1 cellular context compared by ENCODE assay signal in genomic region chr6:4018194-4019111, GRCh38.
TF ChIP-seq lines count a peak whose summit lies in the region.

No MANE protein-coding gene starts in this region.

TF ChIP-seq in K562, 482 proteins besides CTCF, POLR2A, EP300 and RAD21 (continued from another document and continues in another):
- TF ChIP-seq, protein P1, sequence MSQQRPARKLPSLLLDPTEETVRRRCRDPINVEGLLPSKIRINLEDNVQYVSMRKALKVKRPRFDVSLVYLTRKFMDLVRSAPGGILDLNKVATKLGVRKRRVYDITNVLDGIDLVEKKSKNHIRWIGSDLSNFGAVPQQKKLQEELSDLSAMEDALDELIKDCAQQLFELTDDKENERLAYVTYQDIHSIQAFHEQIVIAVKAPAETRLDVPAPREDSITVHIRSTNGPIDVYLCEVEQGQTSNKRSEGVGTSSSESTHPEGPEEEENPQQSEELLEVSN (IDR thresholded peaks at IDR 0.05; ENCODE audit: borderline replicate concordance in 1 of 2, extremely low read depth in 1 of 2, insufficient read depth in 1 of 2, insufficient read length in 1 of 2, low read depth in 1 of 2, low read length in 1 of 2, poor library complexity in 1 of 2, severe bottlenecking in 1 of 2): peak; percentile 69 to 70
- TF ChIP-seq COPS2 (conservative IDR thresholded peaks at IDR 0.05): no peak
- TF ChIP-seq SIN3A (IDR thresholded peaks at IDR 0.05; ENCODE audit: borderline replicate concordance in 2 of 2, control insufficient read depth in 1 of 2, low read depth in 2 of 2, low read length in 2 of 2): peak; percentile 51 to 73; a peak in 2 of 4 replicates
- TF ChIP-seq ZNF217 (CRISPR knock-in tag; IDR thresholded peaks at IDR 0.05): no peak
- TF ChIP-seq SMAD4 (CRISPR knock-in tag; conservative IDR thresholded peaks at IDR 0.05): peak; percentile 82
- no peak; the same call in 1 of the 2 replicates for TF ChIP-seq PHF21A (IDR thresholded peaks at IDR 0.05; ENCODE audit: borderline replicate concordance, low read depth)
- TF ChIP-seq, protein P2, sequence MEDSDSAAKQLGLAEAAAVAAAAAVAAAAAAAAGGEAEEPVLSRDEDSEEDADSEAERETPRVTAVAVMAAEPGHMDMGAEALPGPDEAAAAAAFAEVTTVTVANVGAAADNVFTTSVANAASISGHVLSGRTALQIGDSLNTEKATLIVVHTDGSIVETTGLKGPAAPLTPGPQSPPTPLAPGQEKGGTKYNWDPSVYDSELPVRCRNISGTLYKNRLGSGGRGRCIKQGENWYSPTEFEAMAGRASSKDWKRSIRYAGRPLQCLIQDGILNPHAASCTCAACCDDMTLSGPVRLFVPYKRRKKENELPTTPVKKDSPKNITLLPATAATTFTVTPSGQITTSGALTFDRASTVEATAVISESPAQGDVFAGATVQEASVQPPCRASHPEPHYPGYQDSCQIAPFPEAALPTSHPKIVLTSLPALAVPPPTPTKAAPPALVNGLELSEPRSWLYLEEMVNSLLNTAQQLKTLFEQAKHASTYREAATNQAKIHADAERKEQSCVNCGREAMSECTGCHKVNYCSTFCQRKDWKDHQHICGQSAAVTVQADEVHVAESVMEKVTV (CRISPR knock-in tag; IDR thresholded peaks at IDR 0.05): no peak
- peak; percentile 93 for TF ChIP-seq CBFB (CRISPR knock-in tag; IDR thresholded peaks at IDR 0.05)
- TF ChIP-seq ZBTB49 (CRISPR knock-in tag; IDR thresholded peaks at IDR 0.05; ENCODE audit: borderline replicate concordance): peak; percentile 91
- no peak for TF ChIP-seq RBM25 (IDR thresholded peaks at IDR 0.05; ENCODE audit: low read depth, low read length, severe bottlenecking)
- no peak for TF ChIP-seq TSHZ1 (CRISPR knock-in tag; IDR thresholded peaks at IDR 0.05)
- TF ChIP-seq ILF3 (IDR thresholded peaks at IDR 0.05; ENCODE audit: borderline replicate concordance): no peak
- TF ChIP-seq MTF1 (CRISPR knock-in tag; IDR thresholded peaks at IDR 0.05; ENCODE audit: borderline replicate concordance): no peak
- TF ChIP-seq IFI16 (CRISPR knock-in tag; IDR thresholded peaks at IDR 0.05): no peak
- peak; percentile 81 for TF ChIP-seq REST (CRISPR knock-in tag; IDR thresholded peaks at IDR 0.05; ENCODE audit: low read depth)
- TF ChIP-seq ELF1 (tag; IDR thresholded peaks at IDR 0.05): peak; percentile 82
- peak; percentile 85 for TF ChIP-seq MYC (IDR thresholded peaks at IDR 0.05; ENCODE audit: low read depth, low read length)
- TF ChIP-seq MYC (CRISPR knock-in tag; IDR thresholded peaks at IDR 0.05; ENCODE audit: borderline replicate concordance, low read depth): no peak
- no peak for TF ChIP-seq ZNF282 (CRISPR knock-in tag; IDR thresholded peaks at IDR 0.05)
- TF ChIP-seq, protein P3, sequence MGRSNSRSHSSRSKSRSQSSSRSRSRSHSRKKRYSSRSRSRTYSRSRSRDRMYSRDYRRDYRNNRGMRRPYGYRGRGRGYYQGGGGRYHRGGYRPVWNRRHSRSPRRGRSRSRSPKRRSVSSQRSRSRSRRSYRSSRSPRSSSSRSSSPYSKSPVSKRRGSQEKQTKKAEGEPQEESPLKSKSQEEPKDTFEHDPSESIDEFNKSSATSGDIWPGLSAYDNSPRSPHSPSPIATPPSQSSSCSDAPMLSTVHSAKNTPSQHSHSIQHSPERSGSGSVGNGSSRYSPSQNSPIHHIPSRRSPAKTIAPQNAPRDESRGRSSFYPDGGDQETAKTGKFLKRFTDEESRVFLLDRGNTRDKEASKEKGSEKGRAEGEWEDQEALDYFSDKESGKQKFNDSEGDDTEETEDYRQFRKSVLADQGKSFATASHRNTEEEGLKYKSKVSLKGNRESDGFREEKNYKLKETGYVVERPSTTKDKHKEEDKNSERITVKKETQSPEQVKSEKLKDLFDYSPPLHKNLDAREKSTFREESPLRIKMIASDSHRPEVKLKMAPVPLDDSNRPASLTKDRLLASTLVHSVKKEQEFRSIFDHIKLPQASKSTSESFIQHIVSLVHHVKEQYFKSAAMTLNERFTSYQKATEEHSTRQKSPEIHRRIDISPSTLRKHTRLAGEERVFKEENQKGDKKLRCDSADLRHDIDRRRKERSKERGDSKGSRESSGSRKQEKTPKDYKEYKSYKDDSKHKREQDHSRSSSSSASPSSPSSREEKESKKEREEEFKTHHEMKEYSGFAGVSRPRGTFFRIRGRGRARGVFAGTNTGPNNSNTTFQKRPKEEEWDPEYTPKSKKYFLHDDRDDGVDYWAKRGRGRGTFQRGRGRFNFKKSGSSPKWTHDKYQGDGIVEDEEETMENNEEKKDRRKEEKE (IDR thresholded peaks at IDR 0.05; ENCODE audit: borderline replicate concordance in 1 of 2, control insufficient read depth in 1 of 2, low read depth in 2 of 2, low read length in 1 of 2): no peak
- no peak for TF ChIP-seq SMAD1 (IDR thresholded peaks at IDR 0.05; ENCODE audit: low read depth, low read length, partially characterized antibody)
- peak; percentile 53 for TF ChIP-seq ELF2 (CRISPR knock-in tag; IDR thresholded peaks at IDR 0.05)
- TF ChIP-seq NFIX (CRISPR knock-in tag; IDR thresholded peaks at IDR 0.05; ENCODE audit: low read depth): no peak
- no peak for TF ChIP-seq RFX7 (CRISPR knock-in tag; IDR thresholded peaks at IDR 0.05)
- peak; percentile 62; the same call in 1 of the 2 replicates for TF ChIP-seq E2F5 (CRISPR knock-in tag; IDR thresholded peaks at IDR 0.05)
- no peak; the same call in 1 of the 2 replicates for TF ChIP-seq ESRRA (IDR thresholded peaks at IDR 0.05; ENCODE audit: borderline replicate concordance, low read depth)
- no peak for TF ChIP-seq HNRNPH1 (optimal IDR thresholded peaks at IDR 0.05; ENCODE audit: low read depth, low read length)
- peak; percentile 48 to 71 for TF ChIP-seq FOXK2 (conservative IDR thresholded peaks at IDR 0.05 in 1 of 2, IDR thresholded peaks at IDR 0.05 in 1 of 2; ENCODE audit: low read depth in 2 of 2)
- peak; percentile 93 for TF ChIP-seq HMGN3 (IDR thresholded peaks at IDR 0.05; ENCODE audit: borderline replicate concordance, extremely low read depth, insufficient read length, low read depth, low read length)
- TF ChIP-seq, protein P4, sequence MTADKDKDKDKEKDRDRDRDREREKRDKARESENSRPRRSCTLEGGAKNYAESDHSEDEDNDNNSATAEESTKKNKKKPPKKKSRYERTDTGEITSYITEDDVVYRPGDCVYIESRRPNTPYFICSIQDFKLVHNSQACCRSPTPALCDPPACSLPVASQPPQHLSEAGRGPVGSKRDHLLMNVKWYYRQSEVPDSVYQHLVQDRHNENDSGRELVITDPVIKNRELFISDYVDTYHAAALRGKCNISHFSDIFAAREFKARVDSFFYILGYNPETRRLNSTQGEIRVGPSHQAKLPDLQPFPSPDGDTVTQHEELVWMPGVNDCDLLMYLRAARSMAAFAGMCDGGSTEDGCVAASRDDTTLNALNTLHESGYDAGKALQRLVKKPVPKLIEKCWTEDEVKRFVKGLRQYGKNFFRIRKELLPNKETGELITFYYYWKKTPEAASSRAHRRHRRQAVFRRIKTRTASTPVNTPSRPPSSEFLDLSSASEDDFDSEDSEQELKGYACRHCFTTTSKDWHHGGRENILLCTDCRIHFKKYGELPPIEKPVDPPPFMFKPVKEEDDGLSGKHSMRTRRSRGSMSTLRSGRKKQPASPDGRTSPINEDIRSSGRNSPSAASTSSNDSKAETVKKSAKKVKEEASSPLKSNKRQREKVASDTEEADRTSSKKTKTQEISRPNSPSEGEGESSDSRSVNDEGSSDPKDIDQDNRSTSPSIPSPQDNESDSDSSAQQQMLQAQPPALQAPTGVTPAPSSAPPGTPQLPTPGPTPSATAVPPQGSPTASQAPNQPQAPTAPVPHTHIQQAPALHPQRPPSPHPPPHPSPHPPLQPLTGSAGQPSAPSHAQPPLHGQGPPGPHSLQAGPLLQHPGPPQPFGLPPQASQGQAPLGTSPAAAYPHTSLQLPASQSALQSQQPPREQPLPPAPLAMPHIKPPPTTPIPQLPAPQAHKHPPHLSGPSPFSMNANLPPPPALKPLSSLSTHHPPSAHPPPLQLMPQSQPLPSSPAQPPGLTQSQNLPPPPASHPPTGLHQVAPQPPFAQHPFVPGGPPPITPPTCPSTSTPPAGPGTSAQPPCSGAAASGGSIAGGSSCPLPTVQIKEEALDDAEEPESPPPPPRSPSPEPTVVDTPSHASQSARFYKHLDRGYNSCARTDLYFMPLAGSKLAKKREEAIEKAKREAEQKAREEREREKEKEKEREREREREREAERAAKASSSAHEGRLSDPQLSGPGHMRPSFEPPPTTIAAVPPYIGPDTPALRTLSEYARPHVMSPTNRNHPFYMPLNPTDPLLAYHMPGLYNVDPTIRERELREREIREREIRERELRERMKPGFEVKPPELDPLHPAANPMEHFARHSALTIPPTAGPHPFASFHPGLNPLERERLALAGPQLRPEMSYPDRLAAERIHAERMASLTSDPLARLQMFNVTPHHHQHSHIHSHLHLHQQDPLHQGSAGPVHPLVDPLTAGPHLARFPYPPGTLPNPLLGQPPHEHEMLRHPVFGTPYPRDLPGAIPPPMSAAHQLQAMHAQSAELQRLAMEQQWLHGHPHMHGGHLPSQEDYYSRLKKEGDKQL (CRISPR knock-in tag; IDR thresholded peaks at IDR 0.05; ENCODE audit: borderline replicate concordance): no peak
- TF ChIP-seq SAP30 (IDR thresholded peaks at IDR 0.05; ENCODE audit: borderline replicate concordance, insufficient read depth, low read depth, low read length, poor library complexity, severe bottlenecking): peak; percentile 40
- no peak for TF ChIP-seq KAT8 (IDR thresholded peaks at IDR 0.05; ENCODE audit: low read depth)
- TF ChIP-seq ZNF445 (CRISPR knock-in tag; IDR thresholded peaks at IDR 0.05; ENCODE audit: low read depth): no peak
- peak; percentile 27; the same call in 1 of the 2 replicates for TF ChIP-seq CBFA2T3 (IDR thresholded peaks at IDR 0.05)
- TF ChIP-seq ZNF644 (tag; IDR thresholded peaks at IDR 0.05; ENCODE audit: low read depth): peak; percentile 20; the same call in 1 of the 2 replicates
- TF ChIP-seq DPF2 (IDR thresholded peaks at IDR 0.05): no peak; the same call in 1 of the 2 replicates
- no peak; the same call in 1 of the 2 replicates for TF ChIP-seq SMARCC2 (IDR thresholded peaks at IDR 0.05; ENCODE audit: low read depth)
- TF ChIP-seq ZNF408 (CRISPR knock-in tag; IDR thresholded peaks at IDR 0.05; ENCODE audit: low read depth): no peak
- TF ChIP-seq KHSRP (IDR thresholded peaks at IDR 0.05): no peak
